In genomic region chr4:178255172-178255571, GRCh38 we compare ENCODE assay signal across 29 cellular contexts.
"Had no signal": no experiment of that assay in that cellular context is flagged by ENCODE, and none has a peak within 500 bp of the region (broad histone marks: within the 10 kb centered on the region; RNA-seq: fewer than 3 reads in every experiment).

No MANE protein-coding gene starts in this region.

- H3K36me3 ChIP-seq: neural progenitor cell, ovary, right lobe of liver, sigmoid colon, suprapubic skin, tibial artery, transverse colon, upper lobe of right lung, uterus had no signal

- H2AFZ ChIP-seq: neural progenitor cell, parathyroid adenoma had no signal

- ATAC-seq: natural killer cell; psoas muscle; right cardiac atrium; right lobe of liver; stimulated activated effector memory CD8-positive, alpha-beta T cell treated with anti-CD3 and anti-CD28 coated beads, Interleukin-12 subunit alpha, Interleukin-12 subunit beta, amount 100 ng/mL, for 72 hours; stimulated activated naive B cell treated with anti-CD40 and anti-IgM and Interleukin-4, amounts not matched to agents 10 μg/mL and 1 μg/mL and 100 μg/mL, for 72 hours; upper lobe of right lung had no signal

- H3K27ac ChIP-seq: neural progenitor cell, ovary, parathyroid adenoma, psoas muscle, right lobe of liver, sigmoid colon, suprapubic skin, testis, tibial artery, transverse colon, upper lobe of right lung, uterus had no signal

- H3K4me3 Mint-ChIP-seq: natural killer cell; nephron; neural progenitor cell; stimulated activated effector memory CD8-positive, alpha-beta T cell treated with anti-CD3 and anti-CD28 coated beads, Interleukin-12 subunit alpha, Interleukin-12 subunit beta, amount 100 ng/mL, for 72 hours; stimulated activated naive B cell treated with anti-CD40 and anti-IgM and Interleukin-4, amounts not matched to agents 10 μg/mL and 1 μg/mL and 100 μg/mL, for 72 hours; stimulated activated naive CD8-positive, alpha-beta T cell treated with anti-CD3 and anti-CD28 coated beads, Interleukin-15, Interleukin-2, amounts not matched to agents 100 ng/mL and 50 ng/mL, for 24 hours; type B pancreatic cell had no signal

- H3K27me3 Mint-ChIP-seq: progenitor cell of endocrine pancreas; stimulated activated naive B cell treated with anti-CD40 and anti-IgM and Interleukin-4, amounts not matched to agents 10 μg/mL and 1 μg/mL and 100 μg/mL, for 72 hours; stimulated activated naive CD8-positive, alpha-beta T cell treated with anti-CD3 and anti-CD28 coated beads, Interleukin-15, Interleukin-2, amounts not matched to agents 100 ng/mL and 50 ng/mL, for 24 hours; type B pancreatic cell had no signal

- H3K27me3 ChIP-seq: neural progenitor cell, ovary, right lobe of liver, sigmoid colon, suprapubic skin, testis, tibial artery, transverse colon, upper lobe of right lung, uterus had no signal

- H3K4me1 ChIP-seq: neural progenitor cell, parathyroid adenoma, psoas muscle, right lobe of liver, sigmoid colon, suprapubic skin, testis, tibial artery, transverse colon, upper lobe of right lung, uterus had no signal

- H3K9me3 ChIP-seq: ovary, psoas muscle, sigmoid colon, suprapubic skin, testis, transverse colon, upper lobe of right lung, uterus had no signal

- H3K36me3 Mint-ChIP-seq: neural progenitor cell; stimulated activated effector memory CD8-positive, alpha-beta T cell treated with anti-CD3 and anti-CD28 coated beads, Interleukin-12 subunit alpha, Interleukin-12 subunit beta, amount 100 ng/mL, for 72 hours; stimulated activated naive B cell treated with anti-CD40 and anti-IgM and Interleukin-4, amounts not matched to agents 10 μg/mL and 1 μg/mL and 100 μg/mL, for 72 hours; type B pancreatic cell had no signal

- H3K4me3 ChIP-seq: neural progenitor cell, ovary, psoas muscle, right lobe of liver, sigmoid colon, suprapubic skin, testis, tibial artery, transverse colon, upper lobe of right lung, uterus had no signal

- H3K4me2 ChIP-seq: neural progenitor cell had no signal

- FAIRE-seq: small intestine had no signal

- H3K9ac ChIP-seq: neural progenitor cell, parathyroid adenoma had no signal

- DNase-seq: natural killer cell; occipital lobe; ovary; posterior cingulate gyrus; psoas muscle; right cardiac atrium; right lobe of liver; sigmoid colon; small intestine; stimulated activated CD4-positive, alpha-beta T cell treated with anti-CD3 and anti-CD28 coated beads, Interleukin-15, amount 100 ng/mL, for 24 hours; stimulated activated CD4-positive, alpha-beta T cell treated with anti-CD3 and anti-CD28 coated beads, Interleukin-2, amount 100 ng/mL, for 24 hours; stimulated activated CD4-positive, alpha-beta T cell treated with anti-CD3 and anti-CD28 coated beads, Interleukin-2, amount 100 ng/mL, for 48 hours; stimulated activated CD4-positive, alpha-beta T cell treated with anti-CD3 and anti-CD28 coated beads, Interleukin-4, amount 100 ng/mL, for 24 hours; stimulated activated naive B cell treated with anti-CD40 and anti-IgM and Interleukin-4, amounts not matched to agents 10 μg/mL and 1 μg/mL and 100 μg/mL, for 72 hours; stimulated activated naive CD4-positive, alpha-beta T cell treated with Interleukin-2 at 50 U/mL for 16 hours; substantia nigra; testis; tibial artery; transverse colon; upper lobe of right lung; uterus had no signal

- H3K9me3 Mint-ChIP-seq: neural progenitor cell had no signal

- H3K27ac Mint-ChIP-seq: natural killer cell; nephron; neural progenitor cell; progenitor cell of endocrine pancreas; stimulated activated effector memory CD8-positive, alpha-beta T cell treated with anti-CD3 and anti-CD28 coated beads, Interleukin-12 subunit alpha, Interleukin-12 subunit beta, amount 100 ng/mL, for 72 hours; stimulated activated naive B cell treated with anti-CD40 and anti-IgM and Interleukin-4, amounts not matched to agents 10 μg/mL and 1 μg/mL and 100 μg/mL, for 72 hours; stimulated activated naive CD8-positive, alpha-beta T cell treated with anti-CD3 and anti-CD28 coated beads, Interleukin-15, Interleukin-2, amounts not matched to agents 100 ng/mL and 50 ng/mL, for 24 hours; type B pancreatic cell had no signal

- H3K79me2 ChIP-seq: parathyroid adenoma had no signal

- H3K4me1 Mint-ChIP-seq: natural killer cell; nephron; neural progenitor cell; stimulated activated effector memory CD8-positive, alpha-beta T cell treated with anti-CD3 and anti-CD28 coated beads, Interleukin-12 subunit alpha, Interleukin-12 subunit beta, amount 100 ng/mL, for 72 hours; stimulated activated naive B cell treated with anti-CD40 and anti-IgM and Interleukin-4, amounts not matched to agents 10 μg/mL and 1 μg/mL and 100 μg/mL, for 72 hours had no signal
